ENCODE assay signal across 8 cellular contexts in genomic region chr5:120035181-120035580, GRCh38.
"Had no signal": no experiment of that assay in that cellular context is flagged by ENCODE, and none has a peak within 500 bp of the region (broad histone marks: within the 10 kb centered on the region; RNA-seq: fewer than 3 reads in every experiment).

No MANE protein-coding gene starts in this region.

- FAIRE-seq: H1, H54, HTR-8/SVneo had no signal

- H2AFZ ChIP-seq: GM23248 had no signal

- H3K4me3 ChIP-seq: GM23248 had no signal

- H3K27ac ChIP-seq: GM23248, KMS-11 had no signal

- H3K9ac ChIP-seq: GM23248, KMS-11 had no signal

- H3K4me2 ChIP-seq: KMS-11 had no signal

- DNase-seq: GM23248, H9, HCEC 1CT, KBM-7 had no signal
